9 cellular contexts compared by ENCODE assay signal in genomic region chr10:30081182-30081581, GRCh38. TPM values are rescaled to one million over a fixed set of nuclear protein-coding genes. Genes with fewer than 3 reads are reported as not detected.
"Had no signal": no experiment of that assay in that cellular context is flagged by ENCODE, and none has a peak within 500 bp of the region (broad histone marks: within the 10 kb centered on the region; RNA-seq: fewer than 3 reads in every experiment).

No MANE protein-coding gene starts in this region.

- H3K9me3 Mint-ChIP-seq: HFFc6 had no signal

- FAIRE-seq: K562 had no signal

- H3K9me3 ChIP-seq: HAP-1 had no signal

- H3K4me3 Mint-ChIP-seq: HFFc6 had no signal

- H2AFZ ChIP-seq: GM23248 had no signal

- H3K36me3 ChIP-seq: HAP-1 had no signal

- DNase-seq: GM23248, GOT3, H7, HFFc6, IMR-90, KG1 had no signal

- H3K9ac ChIP-seq: GM23248 had no signal

- H3K27ac Mint-ChIP-seq: HFFc6 had no signal

- H3K27ac ChIP-seq: GM23248, HL-60 had no signal

- H3K4me1 ChIP-seq: HAP-1 had no signal

- H3K4me3 ChIP-seq: GM23248, HAP-1, K562 had no signal

RNA-seq across cellular contexts. Expression of gene JCAD, which starts 21.8 kb away (rescaled TPM):
- total RNA-seq: K562 had no signal
